Comparison of ENCODE assay signal across 25 cellular contexts in genomic region chr21:45499201-45499750, GRCh38. TPM values are rescaled to one million over a fixed set of nuclear protein-coding genes. Genes with fewer than 3 reads are reported as not detected.
DNase-seq lines count a peak whose midpoint lies in the region; ATAC-seq and TF ChIP-seq lines count a peak whose summit lies in the region.
"Had no signal": no experiment of that assay in that cellular context is flagged by ENCODE, and none has a peak within 500 bp of the region (broad histone marks: within the 10 kb centered on the region; RNA-seq: fewer than 3 reads in every experiment).

No MANE protein-coding gene starts in this region.

- H3K27me3 Mint-ChIP-seq in activated naive CD4-positive, alpha-beta T cell treated with anti-CD3 and anti-CD28 coated beads, Interleukin-2, amount 50 U/mL, for 24 hours = no peaks in the 10 kb centered on the region
- H3K27me3 Mint-ChIP-seq in endodermal cell (ENCODE audit: insufficient read depth) = no peaks in the 10 kb centered on the region
- H3K27me3 Mint-ChIP-seq in naive thymus-derived CD8-positive, alpha-beta T cell = no peaks in the 10 kb centered on the region

- H3K27me3 ChIP-seq in endodermal cell (ENCODE audit: control insufficient read depth, insufficient read depth, low read length, poor library complexity, severe bottlenecking) (no peaks in the 10 kb centered on the region), upper lobe of right lung (no peaks in the 10 kb centered on the region)
- H3K27me3 ChIP-seq: BLaER1, dorsolateral prefrontal cortex, heart right ventricle, neutrophil had no signal

- POLR2A ChIA-PET in naive thymus-derived CD8-positive, alpha-beta T cell (lab: Charles Lee) = no interaction called here

- peaks cover 6% of the 10 kb centered on the region for H3K4me1 Mint-ChIP-seq in activated naive CD4-positive, alpha-beta T cell treated with anti-CD3 and anti-CD28 coated beads, Interleukin-2, amount 50 U/mL, for 24 hours
- no peaks in the 10 kb centered on the region for H3K4me1 Mint-ChIP-seq in endodermal cell
- H3K4me1 Mint-ChIP-seq in naive thymus-derived CD8-positive, alpha-beta T cell = peaks cover 0 to 15% (median 10%) of the 10 kb centered on the region in 4 donors

- intact Hi-C loops in upper lobe of right lung (cut with DNase I) = no loop called here

- no peak for ATAC-seq in naive thymus-derived CD8-positive, alpha-beta T cell
- no peak for ATAC-seq in upper lobe of right lung
- ATAC-seq in HG03354 (IDR thresholded peaks at IDR 0.05; ENCODE audit: poor library complexity, severe bottlenecking, unreplicated experiment) = no peak
- ATAC-seq: heart right ventricle had no signal

- H3K9me3 Mint-ChIP-seq in activated naive CD4-positive, alpha-beta T cell treated with anti-CD3 and anti-CD28 coated beads, Interleukin-2, amount 50 U/mL, for 24 hours = no peaks in the 10 kb centered on the region
- H3K9me3 Mint-ChIP-seq in endodermal cell = no peaks in the 10 kb centered on the region
- H3K9me3 Mint-ChIP-seq in naive thymus-derived CD8-positive, alpha-beta T cell = peaks cover 0 to 2% (median 0%) of the 10 kb centered on the region in 9 donors

- H3K27ac Mint-ChIP-seq in activated naive CD4-positive, alpha-beta T cell treated with anti-CD3 and anti-CD28 coated beads, Interleukin-2, amount 50 U/mL, for 24 hours = peak overlapping the region; percentile 86
- no peak overlapping the region for H3K27ac Mint-ChIP-seq in endodermal cell
- H3K27ac Mint-ChIP-seq in naive thymus-derived CD8-positive, alpha-beta T cell = peak overlapping the region in 6 of 10 donors; percentile 20 to 81 (median 68)
- H3K27ac Mint-ChIP-seq: HFFc6 had no signal

- H3K36me3 ChIP-seq in endodermal cell (ENCODE audit: control insufficient read depth, insufficient read depth, low read length) (peaks cover 51% of the 10 kb centered on the region), upper lobe of right lung (peaks cover 15% of the 10 kb centered on the region)

- WGBS in endodermal cell (ENCODE audit: insufficient coverage in 1 of 2, insufficient read length in 1 of 2), 2 experiments = 87 to 91% methylated on average over 23 to 25 of the region's 25 CpGs

- H3K4me1 ChIP-seq in endodermal cell (ENCODE audit: control insufficient read depth, insufficient read depth, low read length) (no peaks in the 10 kb centered on the region), upper lobe of right lung (no peaks in the 10 kb centered on the region)
- H3K4me1 ChIP-seq: heart right ventricle had no signal

- no peak overlapping the region for H3K4me3 ChIP-seq in endodermal cell (ENCODE audit: low read length)
- no peak overlapping the region for H3K4me3 ChIP-seq in upper lobe of right lung
- H3K4me3 ChIP-seq: BLaER1, dorsolateral prefrontal cortex, heart right ventricle had no signal

- no peak overlapping the region for H3K9ac ChIP-seq in endodermal cell (ENCODE audit: extremely low read depth, low read length, poor library complexity, severe bottlenecking)
- H3K9ac ChIP-seq: BLaER1 had no signal

- no peak for DNase-seq in activated naive CD4-positive, alpha-beta T cell (lab: John Stamatoyannopoulos, UW)
- DNase-seq in endodermal cell (peak; percentile 34), upper lobe of right lung (peak; percentile 45), DMS153 (lab: John Stamatoyannopoulos, UW) (no peak), NCI-H1105 treated with DMSO at 0.1 percent for 48 hours (lab: John Stamatoyannopoulos, UW) (no peak)
- peak in 1 of 10 donors; percentile 36 for DNase-seq in naive thymus-derived CD8-positive, alpha-beta T cell
- DNase-seq: activated CD4-positive, alpha-beta T cell treated with anti-CD3 and anti-CD28 coated beads for 4 hours; amygdala; Calu3; caudate nucleus; EL; HFFc6; Karpas-422; MV-4-11; NCI-H2029; NCI-H226; NCI-H748 treated with DMSO at 0.1 percent for 48 hours; SHP77 had no signal

- no peaks in the 10 kb centered on the region for H3K9me3 ChIP-seq in endodermal cell (ENCODE audit: control insufficient read depth, low read length)
- H3K9me3 ChIP-seq in upper lobe of right lung = no peaks in the 10 kb centered on the region
- H3K9me3 ChIP-seq: heart right ventricle, neutrophil had no signal

- TF ChIP-seq CTCF in endodermal cell (conservative IDR thresholded peaks at IDR 0.05) (no peak), upper lobe of right lung (IDR thresholded peaks at IDR 0.05) (no peak)

- no peak overlapping the region for H3K27ac ChIP-seq in endodermal cell (ENCODE audit: low read depth, low read length)
- H3K27ac ChIP-seq in upper lobe of right lung = no peak overlapping the region
- H3K27ac ChIP-seq: BLaER1, dorsolateral prefrontal cortex, epithelial cell of prostate, heart right ventricle, neutrophil had no signal

- H3K36me3 Mint-ChIP-seq in activated naive CD4-positive, alpha-beta T cell treated with anti-CD3 and anti-CD28 coated beads, Interleukin-2, amount 50 U/mL, for 24 hours = peaks cover 2% of the 10 kb centered on the region
- H3K36me3 Mint-ChIP-seq in endodermal cell (ENCODE audit: low read depth) = peaks cover 54% of the 10 kb centered on the region
- peaks cover 0 to 5% (median 2%) of the 10 kb centered on the region in 3 donors for H3K36me3 Mint-ChIP-seq in naive thymus-derived CD8-positive, alpha-beta T cell

- H3K4me3 Mint-ChIP-seq in activated naive CD4-positive, alpha-beta T cell treated with anti-CD3 and anti-CD28 coated beads, Interleukin-2, amount 50 U/mL, for 24 hours = no peak overlapping the region
- no peak overlapping the region for H3K4me3 Mint-ChIP-seq in endodermal cell
- no peak overlapping the region for H3K4me3 Mint-ChIP-seq in naive thymus-derived CD8-positive, alpha-beta T cell
- H3K4me3 Mint-ChIP-seq: HFFc6 had no signal

RNA-seq across cellular contexts. Expression of gene SLC19A1, which starts 43.0 kb away (rescaled TPM):
- total RNA-seq in endodermal cell = 10 to 100 TPM; 28.8 to 29.4 TPM
- polyA plus RNA-seq in endodermal cell (2013, experiment 1 of 2) = 19.9 TPM
- polyA plus RNA-seq in endodermal cell (2013, experiment 2 of 2) = 16.4 TPM
- 10 to 100 TPM; 10.2 to 14.4 TPM for total RNA-seq in naive thymus-derived CD8-positive, alpha-beta T cell
- polyA plus RNA-seq in naive thymus-derived CD8-positive, alpha-beta T cell = 10 to 100 TPM in 1 of 3 donors, 1 to 10 TPM in 2; 4.6 to 12.1 (median 9.3) TPM
- 39.3 TPM for total RNA-seq in upper lobe of right lung

Comparison
In these comparisons a context has a peak if more than half of its experiments do, and no peak if none do; other contexts are left out.
1. DNase-seq: peak in endodermal cell (single experiment) and upper lobe of right lung (single experiment); none in activated naive CD4-positive, alpha-beta T cell (0 of 4), DMS153 (single experiment) and NCI-H1105 treated with DMSO at 0.1 percent for 48 hours (single experiment).